In the genomic region with DNA sequence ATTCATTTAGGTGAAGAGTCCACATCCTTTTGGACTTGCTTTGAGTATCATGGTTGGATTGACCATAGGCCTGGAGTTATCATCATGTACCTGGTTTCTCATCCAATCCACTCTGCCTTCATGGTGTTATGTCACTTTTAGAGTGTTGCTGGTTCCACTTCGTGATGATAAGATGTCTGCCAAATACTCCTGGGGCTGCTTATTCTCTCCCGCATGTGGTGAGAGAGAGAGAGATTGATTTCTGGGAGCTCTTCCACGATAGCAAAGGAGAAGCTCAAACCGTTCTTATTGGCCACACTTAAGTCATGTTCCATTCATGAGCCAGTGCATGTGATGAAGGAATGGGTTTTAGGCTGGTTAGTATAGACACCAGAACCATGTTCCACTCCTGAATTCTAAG, we compare ENCODE assay signal across 19 cellular contexts. TPM values are rescaled to one million over a fixed set of nuclear protein-coding genes. Genes with fewer than 3 reads are reported as not detected.
DNase-seq lines count a peak whose midpoint lies in the region; ATAC-seq and TF ChIP-seq lines count a peak whose summit lies in the region.
"Had no signal": no experiment of that assay in that cellular context is flagged by ENCODE, and none has a peak within 500 bp of the region (broad histone marks: within the 10 kb centered on the region; RNA-seq: fewer than 3 reads in every experiment).

No MANE protein-coding gene starts in this region.

- no peak for TF ChIP-seq POLR2A in IMR-90 (IDR thresholded peaks at IDR 0.05; ENCODE audit: low read depth, low read length)
- no peak for TF ChIP-seq POLR2A in gastrocnemius medialis (IDR thresholded peaks at IDR 0.05)
- no peak for TF ChIP-seq POLR2A in spleen (IDR thresholded peaks at IDR 0.05)

- WGBS in IMR-90 (ENCODE audit: extremely low coverage in 2 of 2, insufficient read length in 1 of 2), 2 experiments = no CpG with 5 or more reads among the region's 4 CpGs
- WGBS in mammary epithelial cell (ENCODE audit: low coverage, missing lambda C conversion rate) = 86% methylated on average over 3 of the region's 4 CpGs
- 45% methylated on average over 4 of the region's 4 CpGs for WGBS in right cardiac atrium
- WGBS in spleen, 5 donors = 85 to 95% (median 89%) methylated on average over 4 of the region's 4 CpGs

- H3K9me1 ChIP-seq in IMR-90 (ENCODE audit: insufficient read depth, low read length) = peaks cover 12% of the 10 kb centered on the region

- H2AK5ac ChIP-seq in IMR-90 (ENCODE audit: low read depth, low read length) = peak overlapping the region; percentile 96

- TF ChIP-seq RAD21 in IMR-90 (IDR thresholded peaks at IDR 0.05; ENCODE audit: low read length) = no peak

- no peak overlapping the region for H3K4me3 ChIP-seq in IMR-90 (ENCODE audit: insufficient read depth, low read depth, low read length)
- no peak overlapping the region for H3K4me3 ChIP-seq in mammary epithelial cell (replicated peaks in 1 of 3; ENCODE audit: insufficient read depth in 1 of 3, low read depth in 2 of 3, low read length in 3 of 3)
- H3K4me3 ChIP-seq in right cardiac atrium (ENCODE audit: low read length) = no peak overlapping the region
- no peak overlapping the region for H3K4me3 ChIP-seq in gastrocnemius medialis
- H3K4me3 ChIP-seq in spleen = no peak overlapping the region

- no peak overlapping the region for H3K27ac Mint-ChIP-seq in activated naive CD4-positive, alpha-beta T cell treated with anti-CD3 and anti-CD28 coated beads, Interleukin-2, amount 10 ng/mL, durations not matched to agents 7 days and 5 days
- H3K27ac Mint-ChIP-seq: activated naive CD8-positive, alpha-beta T cell; activated T-cell treated with anti-CD3 and anti-CD28 coated beads, Interleukin-2, amount 50 U/mL, for 24 hours; CD4-positive, CD25-positive, alpha-beta regulatory T cell; IgD-negative memory B cell had no signal

- BruUV-seq in IMR-90 (replicated peaks; lab: Mats Ljungman, UMichigan) (no TSS peak), mammary epithelial cell (replicated peaks; lab: Mats Ljungman, UMichigan) (no TSS peak)

- H3K79me1 ChIP-seq in IMR-90 (ENCODE audit: low read depth in 1 of 2, low read length in 2 of 2) = peaks cover 18 to 30% of the 10 kb centered on the region in 2 experiments

- no peaks in the 10 kb centered on the region for H3K79me2 ChIP-seq in mammary epithelial cell (ENCODE audit: insufficient read depth, low read length)

- H3K36me3 Mint-ChIP-seq in activated naive CD4-positive, alpha-beta T cell treated with anti-CD3 and anti-CD28 coated beads, Interleukin-2, amount 10 ng/mL, durations not matched to agents 7 days and 5 days = no peaks in the 10 kb centered on the region
- H3K36me3 Mint-ChIP-seq: activated naive CD8-positive, alpha-beta T cell; CD4-positive, CD25-positive, alpha-beta regulatory T cell; IgD-negative memory B cell had no signal

- TF ChIP-seq CTCF in IMR-90 (conservative IDR thresholded peaks at IDR 0.05; ENCODE audit: low read depth, low read length) = no peak
- no peak for TF ChIP-seq CTCF in mammary epithelial cell (conservative IDR thresholded peaks at IDR 0.05 in 1 of 2, IDR thresholded peaks at IDR 0.05 in 1 of 2; ENCODE audit: extremely low read depth in 1 of 2, insufficient read depth in 1 of 2, low read depth in 1 of 2, low read length in 2 of 2)
- TF ChIP-seq CTCF in gastrocnemius medialis (IDR thresholded peaks at IDR 0.05 in 4 of 5, conservative IDR thresholded peaks at IDR 0.05 in 1 of 5) = no peak
- no peak for TF ChIP-seq CTCF in spleen (IDR thresholded peaks at IDR 0.05 in 8 of 11, conservative IDR thresholded peaks at IDR 0.05 in 3 of 11)

- H3K23ac ChIP-seq in IMR-90 (ENCODE audit: low read depth, low read length) = peak overlapping the region; percentile 91

- H3K4me1 ChIP-seq in IMR-90 (ENCODE audit: control insufficient read depth, insufficient read depth, low read length) = peaks cover 21% of the 10 kb centered on the region
- H3K4me1 ChIP-seq in mammary epithelial cell (ENCODE audit: insufficient read depth, low read length) = peaks cover 19% of the 10 kb centered on the region
- peaks cover 10% of the 10 kb centered on the region for H3K4me1 ChIP-seq in right cardiac atrium (ENCODE audit: control insufficient read depth, insufficient read depth, low read length)
- H3K4me1 ChIP-seq in gastrocnemius medialis = peaks cover 75 to 76% of the 10 kb centered on the region in 2 donors
- peaks cover 0 to 5% (median 2%) of the 10 kb centered on the region in 6 donors for H3K4me1 ChIP-seq in spleen

- DNase-seq in IMR-90 (no peak), mammary epithelial cell (no peak), right cardiac atrium (no peak), gastrocnemius medialis (no peak), substantia nigra (lab: John Stamatoyannopoulos, UW) (no peak), NCI-H524 treated with DMSO at 0.1 percent for 48 hours (lab: John Stamatoyannopoulos, UW) (no peak), spleen (no peak)
- DNase-seq in activated naive CD4-positive, alpha-beta T cell treated with anti-CD3 and anti-CD28 coated beads, Interleukin-2, amount 10 ng/mL, durations not matched to agents 7 days and 5 days = no peak
- DNase-seq: activated CD4-positive, alpha-beta T cell treated with anti-CD3 and anti-CD28 coated beads, Interleukin-2, amount 50 U/mL, for 4 hours; activated T-cell treated with anti-CD3 and anti-CD28 coated beads, Interleukin-2, amount 50 U/mL, for 24 hours; CD4-positive, CD25-positive, alpha-beta regulatory T cell; MV-4-11; NCI-H2081 treated with DMSO at 0.1 percent for 48 hours; NCI-H524; stimulated activated CD4-positive, alpha-beta T cell treated with anti-CD3 and anti-CD28 coated beads, Interleukin-15, amount 100 ng/mL, for 24 hours; stimulated activated naive CD4-positive, alpha-beta T cell treated with Interleukin-2 at 50 U/mL for 16 hours had no signal

- peak overlapping the region; percentile 81 for H3K27ac ChIP-seq in IMR-90 (ENCODE audit: insufficient read depth, low read length)
- peak overlapping the region; percentile 33 for H3K27ac ChIP-seq in mammary epithelial cell (ENCODE audit: insufficient read depth, low read depth, low read length)
- peak overlapping the region; percentile 71 for H3K27ac ChIP-seq in right cardiac atrium (ENCODE audit: low read length)
- H3K27ac ChIP-seq in gastrocnemius medialis = peak overlapping the region; percentile 2 to 73 (median 56)
- no peak overlapping the region for H3K27ac ChIP-seq in substantia nigra (ENCODE audit: low read depth, low read length, poor library complexity, severe bottlenecking)
- no peak overlapping the region for H3K27ac ChIP-seq in spleen

- H2AFZ ChIP-seq in IMR-90 (replicated peaks; ENCODE audit: low read length, poor library complexity) (no peak overlapping the region), mammary epithelial cell (ENCODE audit: low read depth, low read length) (peak overlapping the region; percentile 28)

- no peaks in the 10 kb centered on the region for H3K27me3 Mint-ChIP-seq in activated naive CD4-positive, alpha-beta T cell treated with anti-CD3 and anti-CD28 coated beads, Interleukin-2, amount 10 ng/mL, durations not matched to agents 7 days and 5 days
- H3K27me3 Mint-ChIP-seq: activated naive CD8-positive, alpha-beta T cell; IgD-negative memory B cell had no signal

- in situ Hi-C loops in IMR-90 (cut with MboI; ENCODE audit: low sequenced_read_pairs) = no loop called here
- in situ Hi-C loops in mammary epithelial cell (cut with MboI; ENCODE audit: low sequenced_read_pairs in 2 of 2) = no loop called here
- in situ Hi-C loops in gastrocnemius medialis (cut with MboI; ENCODE audit: low sequenced_read_pairs in 4 of 4) = no loop called here

- H3K9me3 Mint-ChIP-seq in activated naive CD4-positive, alpha-beta T cell treated with anti-CD3 and anti-CD28 coated beads, Interleukin-2, amount 10 ng/mL, durations not matched to agents 7 days and 5 days = no peaks in the 10 kb centered on the region
- H3K9me3 Mint-ChIP-seq: activated T-cell treated with anti-CD3 and anti-CD28 coated beads, Interleukin-2, amount 50 U/mL, for 24 hours had no signal

- peak overlapping the region; percentile 87 for H3K4ac ChIP-seq in IMR-90 (ENCODE audit: low read depth, low read length)

- no peaks in the 10 kb centered on the region for H3K9me3 ChIP-seq in IMR-90 (ENCODE audit: control insufficient read depth, insufficient read depth, low read length)
- H3K9me3 ChIP-seq in mammary epithelial cell (replicated peaks; ENCODE audit: insufficient read depth, low read length) = no peaks in the 10 kb centered on the region
- no peaks in the 10 kb centered on the region for H3K9me3 ChIP-seq in right cardiac atrium (ENCODE audit: control insufficient read depth, low read length)
- H3K9me3 ChIP-seq in gastrocnemius medialis = no peaks in the 10 kb centered on the region
- H3K9me3 ChIP-seq in spleen = no peaks in the 10 kb centered on the region

- POLR2A ChIA-PET in IMR-90 (lab: Charles Lee; ENCODE audit: unreplicated experiment) = no interaction called here

- H3K4me2 ChIP-seq in IMR-90 (ENCODE audit: low read depth, low read length) (peak overlapping the region; percentile 85; the same call in 1 of the 2 replicates), mammary epithelial cell (ENCODE audit: insufficient read depth, low read depth, low read length) (peak overlapping the region; percentile 64)

- no peaks in the 10 kb centered on the region for H3K4me1 Mint-ChIP-seq in activated naive CD4-positive, alpha-beta T cell treated with anti-CD3 and anti-CD28 coated beads, Interleukin-2, amount 10 ng/mL, durations not matched to agents 7 days and 5 days
- H3K4me1 Mint-ChIP-seq: CD4-positive, CD25-positive, alpha-beta regulatory T cell had no signal

- ATAC-seq in IMR-90 (ENCODE audit: low read depth) (no peak), right cardiac atrium (peak; percentile 56 to 60), gastrocnemius medialis (no peak)

- H4K8ac ChIP-seq in IMR-90 (ENCODE audit: low read depth in 2 of 2, low read length in 2 of 2) = peak overlapping the region; percentile 55 to 84

- H3K27me3 ChIP-seq in IMR-90 (ENCODE audit: control insufficient read depth, insufficient read depth, low read length) (no peaks in the 10 kb centered on the region), mammary epithelial cell (ENCODE audit: insufficient read depth, low read length) (no peaks in the 10 kb centered on the region), right cardiac atrium (ENCODE audit: control insufficient read depth, insufficient read depth) (no peaks in the 10 kb centered on the region), gastrocnemius medialis (no peaks in the 10 kb centered on the region), spleen (replicated peaks in 1 of 7) (no peaks in the 10 kb centered on the region)

- 0 out of 2 replicates have a peak overlapping the region, but pooled peaks have one; percentile 14 for H3K9ac ChIP-seq in IMR-90 (ENCODE audit: low read depth, low read length)
- no peak overlapping the region for H3K9ac ChIP-seq in mammary epithelial cell (ENCODE audit: insufficient read depth, low read length)

- dilution Hi-C loops in IMR-90 (cut with HindIII; ENCODE audit: low sequenced_read_pairs, unreplicated experiment) = no loop called here
- dilution Hi-C loops in mammary epithelial cell (cut with HindIII; ENCODE audit: low sequenced_read_pairs) = no loop called here

- H3K56ac ChIP-seq in IMR-90 (ENCODE audit: extremely low read depth, insufficient read depth, low read length) = peak overlapping the region; percentile 32; the same call in 1 of the 2 replicates

- H4K20me1 ChIP-seq in IMR-90 (ENCODE audit: insufficient read depth, low read length) (no peaks in the 10 kb centered on the region), mammary epithelial cell (ENCODE audit: insufficient read depth, low read length) (no peaks in the 10 kb centered on the region)

- H3K4me3 Mint-ChIP-seq in activated naive CD4-positive, alpha-beta T cell treated with anti-CD3 and anti-CD28 coated beads, Interleukin-2, amount 10 ng/mL, durations not matched to agents 7 days and 5 days = no peak overlapping the region
- H3K4me3 Mint-ChIP-seq: activated naive CD8-positive, alpha-beta T cell; activated T-cell treated with anti-CD3 and anti-CD28 coated beads, Interleukin-2, amount 50 U/mL, for 24 hours; CD4-positive, CD25-positive, alpha-beta regulatory T cell; IgD-negative memory B cell had no signal

- intact Hi-C loops in IMR-90 (cut with micrococcal nuclease) (no loop called here), mammary epithelial cell (cut with micrococcal nuclease) (loop anchor here (1.0 kb wide), 1 partner anchor 48 kb away; the partner anchor contains the start of gene MITF), right cardiac atrium (cut with DNase I) (loop anchor here in 2 of 4 donors (5.0 to 10.0 kb wide), 2 partner anchors 45 to 52 kb away; partner anchors contain the start of gene MITF (in 1 of the 2)), gastrocnemius medialis (cut with DNase I; ENCODE audit: low total_unique reads) (loop anchor here (10.0 kb wide), 1 partner anchor 662 kb away; the partner anchor contains the start of gene LMOD3), spleen (cut with DNase I; ENCODE audit: low total_unique reads) (no loop called here)

- peak overlapping the region; percentile 92 for H2BK5ac ChIP-seq in IMR-90 (ENCODE audit: low read depth, low read length, poor library complexity, severe bottlenecking)

- peak overlapping the region; percentile 97 for H4K5ac ChIP-seq in IMR-90 (ENCODE audit: low read depth, low read length)

- H4K91ac ChIP-seq in IMR-90 (ENCODE audit: insufficient read depth, low read depth, low read length) = peak overlapping the region; percentile 83

- H3K14ac ChIP-seq in IMR-90 (replicated peaks; ENCODE audit: low read depth, low read length) = peak overlapping the region; percentile 86

- CTCF ChIA-PET in IMR-90 (lab: Yijun Ruan, JAX) (no interaction called here), mammary epithelial cell (lab: Charles Lee; ENCODE audit: low non-redundant PET) (no interaction called here)
- CTCF ChIA-PET in activated naive CD4-positive, alpha-beta T cell treated with anti-CD3 and anti-CD28 coated beads, Interleukin-2, amount 10 ng/mL, durations not matched to agents 7 days and 5 days (lab: Charles Lee) = no interaction called here

- H3K18ac ChIP-seq in IMR-90 (ENCODE audit: low read depth, low read length) = peak overlapping the region; percentile 100

- H2BK15ac ChIP-seq in IMR-90 (ENCODE audit: low read depth, low read length) = peak overlapping the region; percentile 97

- peak overlapping the region; percentile 98 for H2BK20ac ChIP-seq in IMR-90 (ENCODE audit: low read depth, low read length)

- H2AK9ac ChIP-seq in IMR-90 (replicated peaks; ENCODE audit: low read depth, low read length, poor library complexity) = no peak overlapping the region

- H3K36me3 ChIP-seq in IMR-90 (ENCODE audit: control insufficient read depth, insufficient read depth, low read length) = no peaks in the 10 kb centered on the region
- no peaks in the 10 kb centered on the region for H3K36me3 ChIP-seq in mammary epithelial cell (ENCODE audit: insufficient read depth, low read length)
- no peaks in the 10 kb centered on the region for H3K36me3 ChIP-seq in gastrocnemius medialis
- H3K36me3 ChIP-seq in spleen = no peaks in the 10 kb centered on the region

- H2BK120ac ChIP-seq in IMR-90 (ENCODE audit: low read depth, low read length) = peak overlapping the region; percentile 81

RNA-seq across cellular contexts. Expression of gene MITF, which starts 47.6 kb away (rescaled TPM):
- total RNA-seq in IMR-90 (2012; rRNA removed) (13.3 and 16.7 TPM in 2 replicates), mammary epithelial cell (1 to 10 TPM; 5.7 to 8.3 TPM), right cardiac atrium (10 to 100 TPM; 48.3 to 75.3 (median 58.4) TPM), gastrocnemius medialis (100 to 1,000 TPM in 3 of 4 donors, 10 to 100 TPM in 1; 71.1 to 139 (median 109) TPM), spleen (10 to 100 TPM in 3 of 7 donors, 1 to 10 TPM in 4; 4.2 to 11.9 (median 7.3) TPM)
- polyA plus RNA-seq in IMR-90 (2012; rRNA removed) (5.4 and 6.5 TPM in 2 replicates), mammary epithelial cell (1.7 TPM), right cardiac atrium (18.6 TPM), spleen (1 to 10 TPM in 2 of 3 donors, under 1 TPM in 1; 0.83 to 2.3 (median 1.2) TPM)
- 4.0 and 4.8 TPM in 2 replicates for polyA plus RNA-seq in IMR-90 (2012; cell fraction: cytosol; rRNA removed)
- polyA plus RNA-seq in IMR-90 (2012; cell fraction: nucleus; rRNA removed; ENCODE audit: low replicate concordance) = 5.3 and 10.2 TPM in 2 replicates
- 0.88 TPM for polyA minus RNA-seq in mammary epithelial cell
- total RNA-seq: OCI-LY7 had no signal
- polyA plus RNA-seq: CD4-positive, CD25-positive, alpha-beta regulatory T cell had no signal

Comparison
In these comparisons a context has a peak if more than half of its experiments do, and no peak if none do; other contexts are left out.
1. ATAC-seq: peak in right cardiac atrium (2 of 2); none in IMR-90 (single experiment) and gastrocnemius medialis (0 of 2).
2. H3K27ac ChIP-seq: peak in IMR-90 (single experiment), mammary epithelial cell (single experiment), right cardiac atrium (single experiment) and gastrocnemius medialis (4 of 4); none in substantia nigra (single experiment) and spleen (0 of 8).
3. intact Hi-C loops: an anchor here in mammary epithelial cell (1.0 kb wide) and gastrocnemius medialis (10.0 kb wide); none called in IMR-90 and spleen.